ENCODE assay signal across 1 cellular context in genomic region chr4:40448875-40449274, GRCh38.
TF ChIP-seq lines count a peak whose summit lies in the region.

No MANE protein-coding gene starts in this region.

TF ChIP-seq in GM23338, 12 proteins besides CTCF, POLR2A, EP300 and RAD21 (continued from another document):
- no peak for TF ChIP-seq ZNF462 (CRISPR knock-in tag; IDR thresholded peaks at IDR 0.05)
- no peak for TF ChIP-seq NANOG (IDR thresholded peaks at IDR 0.05; ENCODE audit: borderline replicate concordance)
- no peak for TF ChIP-seq JUNB (IDR thresholded peaks at IDR 0.05; ENCODE audit: unreplicated experiment)
- TF ChIP-seq EZH2 (IDR thresholded peaks at IDR 0.05; ENCODE audit: low read depth, unreplicated experiment), result no peak
- no peak for TF ChIP-seq ZNF331 (CRISPR knock-in tag; IDR thresholded peaks at IDR 0.05; ENCODE audit: low read depth)
- no peak for TF ChIP-seq ETS1 (IDR thresholded peaks at IDR 0.05)
- TF ChIP-seq EZH2phosphoT487 (IDR thresholded peaks at IDR 0.05; ENCODE audit: unreplicated experiment), result no peak
- TF ChIP-seq STAT1 (IDR thresholded peaks at IDR 0.05; ENCODE audit: unreplicated experiment), result no peak
- no peak for TF ChIP-seq ZNF114 (CRISPR knock-in tag; IDR thresholded peaks at IDR 0.05)
